8 cellular contexts compared by ENCODE assay signal in the genomic region with DNA sequence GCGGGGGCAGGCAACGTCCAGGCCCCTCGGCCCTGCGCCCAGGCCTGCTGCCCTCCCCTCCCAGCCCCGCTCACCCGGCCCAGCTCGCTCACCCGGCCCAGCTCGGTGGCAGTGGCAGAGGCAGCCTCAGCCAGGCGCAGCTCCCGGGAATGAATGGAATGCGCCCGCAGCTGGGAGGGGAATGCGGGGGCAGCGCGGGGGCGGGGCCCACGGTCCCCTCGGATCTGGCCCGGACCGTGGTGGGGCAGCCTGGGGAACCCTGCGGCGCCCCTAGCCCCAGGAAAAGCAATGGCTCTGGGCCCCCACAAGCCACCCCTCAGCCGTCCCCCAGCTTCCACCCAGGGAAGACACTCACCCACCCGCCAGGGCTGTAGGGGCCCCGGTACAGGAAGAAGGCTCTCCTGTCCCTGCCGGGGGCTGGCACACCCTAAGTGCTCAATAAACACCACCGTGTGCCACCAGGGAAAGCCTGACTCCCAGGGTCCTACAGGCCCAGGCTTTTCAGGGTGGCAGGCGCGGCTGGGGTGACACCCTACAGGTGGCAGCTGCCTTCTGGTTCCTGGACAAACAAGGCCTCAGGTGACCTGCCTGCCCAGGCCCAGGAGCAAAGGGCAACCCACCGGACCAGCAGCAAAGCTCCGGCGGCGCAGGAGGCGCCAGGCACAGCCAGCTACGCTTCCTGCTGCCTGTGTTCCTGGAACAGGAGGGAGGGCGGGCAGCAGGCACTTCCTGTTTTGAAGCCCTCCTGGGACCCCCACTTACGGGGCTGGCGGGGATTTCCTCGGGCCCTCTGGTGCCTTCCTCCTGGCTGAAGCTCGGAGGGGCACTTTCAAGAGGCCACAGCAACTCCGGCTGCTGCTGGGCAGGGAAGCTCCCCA. TPM values are rescaled to one million over a fixed set of nuclear protein-coding genes. Genes with fewer than 3 reads are reported as not detected.
DNase-seq lines count a peak whose midpoint lies in the region; ATAC-seq, FAIRE-seq and TF ChIP-seq lines count a peak whose summit lies in the region.

No MANE protein-coding gene starts in this region.

- H3K27me3 Mint-ChIP-seq in Calu3 (ENCODE audit: unreplicated experiment): no peaks in the 10 kb centered on the region

- no peaks in the 10 kb centered on the region for H3K27me3 ChIP-seq in muscle layer of colon (ENCODE audit: control insufficient read depth in 1 of 2, insufficient read depth in 2 of 2, low read length in 2 of 2)

- peaks cover 21% of the 10 kb centered on the region for H3K36me3 ChIP-seq in muscle layer of colon (ENCODE audit: insufficient read depth, low read length)

- peak; percentile 88 for DNase-seq in Calu3
- DNase-seq in RCC 7860 (ENCODE audit: low spot score): peak; percentile 79
- no peak for DNase-seq in epithelial cell of prostate (ENCODE audit: low read depth, low spot score)
- DNase-seq in NOMO-1 treated with DMSO at 0.1 percent for 48 hours (lab: John Stamatoyannopoulos, UW; ENCODE audit: unreplicated experiment): no peak
- DNase-seq in NOMO-1 (lab: John Stamatoyannopoulos, UW; ENCODE audit: unreplicated experiment in 2 of 2): no peak

- H3K4me1 ChIP-seq in muscle layer of colon (ENCODE audit: insufficient read depth, low read length): peaks cover 44% of the 10 kb centered on the region

- peak overlapping the region; percentile 90 for H3K4me3 Mint-ChIP-seq in Calu3 (ENCODE audit: low read depth, unreplicated experiment)

- H3K36me3 Mint-ChIP-seq in Calu3 (ENCODE audit: insufficient read depth, unreplicated experiment): peaks cover 54% of the 10 kb centered on the region

- FAIRE-seq in RCC 7860 (lab: Jason Lieb, UNC): no peak

- H3K4me3 ChIP-seq in muscle layer of colon (ENCODE audit: low read depth in 1 of 2, low read length in 2 of 2): peak overlapping the region in 1 of 2 donors; percentile 18

- no peak overlapping the region for H3K9ac ChIP-seq in muscle layer of colon (ENCODE audit: low read length)

- TF ChIP-seq CTCF in Calu3 (IDR thresholded peaks at IDR 0.05; ENCODE audit: unreplicated experiment): no peak

- peak overlapping the region; percentile 63 for H3K27ac Mint-ChIP-seq in Calu3 (ENCODE audit: unreplicated experiment)

- peaks cover 61% of the 10 kb centered on the region for H3K4me1 Mint-ChIP-seq in Calu3 (ENCODE audit: low read depth, unreplicated experiment)

- ATAC-seq in GM21786 (IDR thresholded peaks at IDR 0.05; ENCODE audit: unreplicated experiment) (no peak), HG02623 (IDR thresholded peaks at IDR 0.05; ENCODE audit: unreplicated experiment) (no peak)

- H3K9me3 ChIP-seq in muscle layer of colon (ENCODE audit: low read length): no peaks in the 10 kb centered on the region

- intact Hi-C loops in Calu3 (cut with micrococcal nuclease; ENCODE audit: unreplicated experiment): no loop called here

- H3K9me3 Mint-ChIP-seq in Calu3 (ENCODE audit: low read depth, unreplicated experiment): no peaks in the 10 kb centered on the region

- peak overlapping the region; percentile 89 for H3K27ac ChIP-seq in epithelial cell of prostate
- H3K27ac ChIP-seq in muscle layer of colon (ENCODE audit: low read depth, low read length): peak overlapping the region; percentile 68

- BruUV-seq in Calu3 (replicated peaks; lab: Mats Ljungman, UMichigan): no TSS peak

- CTCF ChIA-PET in Calu3 (lab: Charles Lee): interaction anchor here (0.7 to 2.2 kb wide), 8 partner anchors 10 to 66 kb away, joined by 3 to 26 read pairs (median 5); a partner anchor contains a TSS

RNA-seq across cellular contexts. Expression of a gene that starts 13.8 kb away (rescaled TPM):
- 298 and 337 TPM in 2 replicates for total RNA-seq in Calu3 (2022)

RNA-seq across cellular contexts. Expression of a gene that starts 23.5 kb away (rescaled TPM):
- total RNA-seq in Calu3 (2022): 14.3 and 23.7 TPM in 2 replicates

RNA-seq across cellular contexts. Expression of a gene that starts 32.2 kb away (rescaled TPM):
- total RNA-seq in Calu3 (2022): 21.1 and 27.5 TPM in 2 replicates

RNA-seq across cellular contexts. Expression of a gene that starts 33.1 kb away (rescaled TPM):
- total RNA-seq in Calu3 (2022): 13.2 and 19.0 TPM in 2 replicates

RNA-seq across cellular contexts. Expression of a gene that starts 42.6 kb away (rescaled TPM):
- total RNA-seq in Calu3 (2022): 52.9 and 69.2 TPM in 2 replicates

Comparison
In these comparisons a context has a peak if more than half of its experiments do, and no peak if none do; other contexts are left out.
1. DNase-seq: peak in Calu3 (single experiment) and RCC 7860 (single experiment); none in epithelial cell of prostate (single experiment), NOMO-1 treated with DMSO at 0.1 percent for 48 hours (single experiment) and NOMO-1 (0 of 2).